In genomic region chr1:35203295-35203694, GRCh38 we compare ENCODE assay signal across 19 cellular contexts. TPM values are rescaled to one million over a fixed set of nuclear protein-coding genes. Genes with fewer than 3 reads are reported as not detected.
A peak's percentile ranks its signal among the peaks of the same experiment; 100 is the strongest.
DNase-seq lines count a peak whose midpoint lies in the region; ATAC-seq, FAIRE-seq and TF ChIP-seq lines count a peak whose summit lies in the region.
"Had no signal": no experiment of that assay in that cellular context is flagged by ENCODE, and none has a peak within 500 bp of the region (broad histone marks: within the 10 kb centered on the region; RNA-seq: fewer than 3 reads in every experiment).

No MANE protein-coding gene starts in this region.

- WGBS in HepG2 (ENCODE audit: low lambda C conversion rate): 62% methylated on average over 1 of the region's 1 CpG
- 93% methylated on average over 1 of the region's 1 CpG for WGBS in right lobe of liver (ENCODE audit: insufficient coverage, low coverage, low lambda C conversion rate, missing lambda C conversion rate)

- in situ Hi-C loops in HepG2 (cut with HindIII; ENCODE audit: extremely low pct_ligation_motif_present, low pct_unique_long_range_greater_than_20kb): no loop called here

- H3K27me3 Mint-ChIP-seq in brain: no peaks in the 10 kb centered on the region
- no peaks in the 10 kb centered on the region for H3K27me3 Mint-ChIP-seq in type B pancreatic cell
- H3K27me3 Mint-ChIP-seq: CD4-positive, alpha-beta T cell had no signal

- H3K4me2 ChIP-seq in HepG2 (ENCODE audit: low read depth, low read length): no peak overlapping the region
- H3K4me2 ChIP-seq: BLaER1 treated with 17β-estradiol and CSF1 and Interleukin-3, amounts not matched to agents 10 nM and 100 nM had no signal

- H3K36me3 Mint-ChIP-seq in brain: no peaks in the 10 kb centered on the region
- no peaks in the 10 kb centered on the region for H3K36me3 Mint-ChIP-seq in type B pancreatic cell
- H3K36me3 Mint-ChIP-seq: CD8-positive, alpha-beta T cell had no signal

- no peaks in the 10 kb centered on the region for H3K36me3 ChIP-seq in HepG2 (replicated peaks in 1 of 2; ENCODE audit: control insufficient read depth in 1 of 2, insufficient read depth in 2 of 2, low read length in 2 of 2)
- no peaks in the 10 kb centered on the region for H3K36me3 ChIP-seq in right lobe of liver
- H3K36me3 ChIP-seq: BLaER1 treated with 17β-estradiol and CSF1 and Interleukin-3, amounts not matched to agents 10 nM and 100 nM had no signal

- H3K4me3 ChIP-seq in HepG2 (replicated peaks in 1 of 3; ENCODE audit: insufficient read depth in 1 of 3, low read depth in 2 of 3, low read length in 3 of 3) (no peak overlapping the region), right lobe of liver (no peak overlapping the region)
- H3K4me3 ChIP-seq: A549; BLaER1 treated with 17β-estradiol and CSF1 and Interleukin-3, amounts not matched to agents 10 nM and 100 nM had no signal

- H3K27me3 ChIP-seq in HepG2 (ENCODE audit: control insufficient read depth in 1 of 2, insufficient read depth in 2 of 2, low read length in 2 of 2): no peaks in the 10 kb centered on the region
- no peaks in the 10 kb centered on the region for H3K27me3 ChIP-seq in right lobe of liver
- H3K27me3 ChIP-seq: BLaER1 treated with 17β-estradiol and CSF1 and Interleukin-3, amounts not matched to agents 10 nM and 100 nM had no signal

- BruUV-seq in HepG2 (replicated peaks; lab: Mats Ljungman, UMichigan): no TSS peak

- no peak overlapping the region for H3K27ac ChIP-seq in HepG2 (ENCODE audit: extremely low read length, insufficient read depth, low read length)
- H3K27ac ChIP-seq in right lobe of liver: no peak overlapping the region
- H3K27ac ChIP-seq: 22Rv1; A549; BLaER1 treated with 17β-estradiol and CSF1 and Interleukin-3, amounts not matched to agents 10 nM and 100 nM; C4-2B had no signal

- H3K4me1 Mint-ChIP-seq in brain (peaks cover 22% of the 10 kb centered on the region), type B pancreatic cell (ENCODE audit: unreplicated experiment) (peaks cover 4% of the 10 kb centered on the region)

- intact Hi-C loops in HepG2 (cut with micrococcal nuclease; ENCODE audit: unreplicated experiment): no loop called here
- intact Hi-C loops in right lobe of liver (cut with DNase I): loop anchor here in 1 of 2 donors (10.0 kb wide), 2 partner anchors 92 to 362 kb away; no protein-coding TSS in a partner anchor

- H3K79me2 ChIP-seq in HepG2 (ENCODE audit: insufficient read depth, low read length): no peaks in the 10 kb centered on the region

- H3K9me3 ChIP-seq in HepG2 (ENCODE audit: low read length): no peaks in the 10 kb centered on the region
- H3K9me3 ChIP-seq in right lobe of liver: no peaks in the 10 kb centered on the region
- H3K9me3 ChIP-seq: A549; BLaER1 treated with 17β-estradiol and CSF1 and Interleukin-3, amounts not matched to agents 10 nM and 100 nM had no signal

- H2AFZ ChIP-seq in HepG2 (ENCODE audit: low read length): no peak overlapping the region

- TF ChIP-seq POLR2A in HepG2 (IDR thresholded peaks at IDR 0.05; ENCODE audit: insufficient read depth in 1 of 2, low read depth in 2 of 2, low read length in 2 of 2) (no peak), right lobe of liver (IDR thresholded peaks at IDR 0.05) (no peak)

- CTCF ChIA-PET in HepG2 (lab: Yijun Ruan, JAX; ENCODE audit: low intra/inter-chr PET ratio, low total read pairs): interaction anchor here (2.6 kb wide), 1 partner anchor 95 kb away, joined by 16 read pairs; no protein-coding TSS in a partner anchor

- H3K4me3 Mint-ChIP-seq in brain: peak overlapping the region in 3 of 5 experiments; percentile 13 to 23 (median 19)
- H3K4me3 Mint-ChIP-seq in type B pancreatic cell: no peak overlapping the region
- H3K4me3 Mint-ChIP-seq: B cell; CD4-positive, alpha-beta T cell; CD8-positive, alpha-beta T cell had no signal

- ATAC-seq in HepG2 (no peak), right lobe of liver (no peak), GM19397 (IDR thresholded peaks at IDR 0.05; ENCODE audit: unreplicated experiment) (no peak), HG02571 (IDR thresholded peaks at IDR 0.05; ENCODE audit: unreplicated experiment) (no peak)
- ATAC-seq: CD8-positive, alpha-beta T cell had no signal

- no peak for TF ChIP-seq RAD21 in HepG2 (CRISPR knock-in tag; IDR thresholded peaks at IDR 0.05)

- no peak overlapping the region for H3K27ac Mint-ChIP-seq in brain
- H3K27ac Mint-ChIP-seq in type B pancreatic cell: no peak overlapping the region
- H3K27ac Mint-ChIP-seq: B cell; CD4-positive, alpha-beta T cell; CD8-positive, alpha-beta T cell had no signal

- no peak for DNase-seq in HepG2 (ENCODE audit: low spot score)
- no peak for DNase-seq in right lobe of liver
- no peak for DNase-seq in type B pancreatic cell (ENCODE audit: extremely low spot score, unreplicated experiment)
- DNase-seq: AML-193; CD4-positive, alpha-beta T cell; CD8-positive, alpha-beta T cell; COR-L47; DMS79 treated with DMSO at 0.1 percent for 48 hours; GF-D8 had no signal

- no peak overlapping the region for H3K9ac ChIP-seq in HepG2 (ENCODE audit: insufficient read depth, low read depth, low read length)
- H3K9ac ChIP-seq: BLaER1 treated with 17β-estradiol and CSF1 and Interleukin-3, amounts not matched to agents 10 nM and 100 nM had no signal

- POLR2A ChIA-PET in HepG2 (lab: Yijun Ruan, JAX): no interaction called here

- H3K9me3 Mint-ChIP-seq in brain (no peaks in the 10 kb centered on the region), type B pancreatic cell (no peaks in the 10 kb centered on the region)
- H3K9me3 Mint-ChIP-seq: CD4-positive, alpha-beta T cell; CD8-positive, alpha-beta T cell had no signal

- H4K20me1 ChIP-seq in HepG2 (ENCODE audit: insufficient read depth, low read length): no peaks in the 10 kb centered on the region
- H4K20me1 ChIP-seq: BLaER1 treated with 17β-estradiol and CSF1 and Interleukin-3, amounts not matched to agents 10 nM and 100 nM had no signal

- TF ChIP-seq CTCF in HepG2 (CRISPR knock-in tag; IDR thresholded peaks at IDR 0.05): no peak
- no peak for TF ChIP-seq CTCF in right lobe of liver (IDR thresholded peaks at IDR 0.05)
- no peak for TF ChIP-seq CTCF in brain (conservative IDR thresholded peaks at IDR 0.05)
- TF ChIP-seq CTCF in type B pancreatic cell (conservative IDR thresholded peaks at IDR 0.05): peak; percentile 15

- peaks cover 3% of the 10 kb centered on the region for H3K4me1 ChIP-seq in HepG2 (ENCODE audit: insufficient read depth, low read length)
- H3K4me1 ChIP-seq in right lobe of liver: no peaks in the 10 kb centered on the region
- H3K4me1 ChIP-seq: A549 had no signal

- TF ChIP-seq EP300 in HepG2 (IDR thresholded peaks at IDR 0.05; ENCODE audit: low read depth in 2 of 2, low read length in 2 of 2) (no peak), HepG2 (CRISPR knock-in tag; IDR thresholded peaks at IDR 0.05; ENCODE audit: borderline replicate concordance) (no peak)

- no peak for FAIRE-seq in HepG2 (lab: Jason Lieb, UNC)
- FAIRE-seq: A549, GM12891, GM19239 had no signal

TF ChIP-seq in HepG2, 621 proteins besides CTCF, POLR2A, EP300 and RAD21:
- peak; percentile 82 for TF ChIP-seq HNRNPK (IDR thresholded peaks at IDR 0.05; ENCODE audit: low read depth, low read length, poor library complexity, severe bottlenecking)
- no peak for TF ChIP-seq RCOR2 (CRISPR knock-in tag; IDR thresholded peaks at IDR 0.05)

RNA-seq across cellular contexts. Expression of gene SFPQ, which starts 10.3 kb away (rescaled TPM):
- total RNA-seq in HepG2 (2016; rRNA removed; fragmentation: Illumina TruSeq; extraction: Trizol) (260 and 292 TPM in 2 replicates), right lobe of liver (10 to 100 TPM; 48.4 to 99.6 (median 73.2) TPM), type B pancreatic cell (ENCODE audit: low replicate concordance) (256 and 445 TPM in 2 replicates)
- 54.6 and 65.9 TPM in 2 replicates for total RNA-seq in HepG2 (2016; cell fraction: cytosol; rRNA removed; fragmentation: Illumina TruSeq; extraction: Trizol; ENCODE audit: low read depth)
- 237 and 292 TPM in 2 replicates for total RNA-seq in HepG2 (2016; cell fraction: insoluble cytoplasmic fraction; rRNA removed; fragmentation: Illumina TruSeq; extraction: Trizol)
- 101 and 132 TPM in 2 replicates for total RNA-seq in HepG2 (2016; cell fraction: membrane; rRNA removed; fragmentation: Illumina TruSeq; extraction: Trizol)
- total RNA-seq in HepG2 (2016; cell fraction: nucleus; rRNA removed; fragmentation: Illumina TruSeq; extraction: Trizol): 411 and 473 TPM in 2 replicates
- polyA plus RNA-seq in HepG2 (2011; rRNA removed) (76.7 and 101 TPM in 2 replicates), brain (ENCODE audit: insufficient read depth, low read depth, low replicate concordance) (201 TPM)
- polyA plus RNA-seq in HepG2 (2011; cell fraction: cytosol; rRNA removed): 18.6 and 20.5 TPM in 2 replicates
- 225 and 256 TPM in 2 replicates for polyA plus RNA-seq in HepG2 (2011; cell fraction: nucleus; rRNA removed)
- polyA plus RNA-seq in HepG2 (2012): 145 and 183 TPM in 2 replicates
- polyA plus RNA-seq in HepG2 (2016; cell fraction: cytosol; fragmentation: Illumina TruSeq; extraction: Trizol; ENCODE audit: low read depth): 27.6 and 28.9 TPM in 2 replicates
- 284 and 302 TPM in 2 replicates for polyA plus RNA-seq in HepG2 (2016; cell fraction: insoluble cytoplasmic fraction; fragmentation: Illumina TruSeq; extraction: Trizol; ENCODE audit: low read depth)
- polyA plus RNA-seq in HepG2 (2016; cell fraction: membrane; fragmentation: Illumina TruSeq; extraction: Trizol; ENCODE audit: low read depth): 44.6 and 59.5 TPM in 2 replicates
- polyA plus RNA-seq in HepG2 (2016; cell fraction: nucleus; fragmentation: Illumina TruSeq; extraction: Trizol; ENCODE audit: insufficient read depth, low read depth): 714 and 721 TPM in 2 replicates
- polyA minus RNA-seq in HepG2 (2011; rRNA and poly(A)+ RNA removed; ENCODE audit: low replicate concordance): 40.6 and 55.3 TPM in 2 replicates
- 27.8 and 30.1 TPM in 2 replicates for polyA minus RNA-seq in HepG2 (2011; cell fraction: cytosol; rRNA and poly(A)+ RNA removed)
- polyA minus RNA-seq in HepG2 (2011; cell fraction: nucleus; rRNA and poly(A)+ RNA removed): 397 and 453 TPM in 2 replicates
